In genomic region chr1:109208431-109208830, GRCh38 we compare ENCODE assay signal across 24 cellular contexts. TPM values are rescaled to one million over a fixed set of nuclear protein-coding genes. Genes with fewer than 3 reads are reported as not detected.
DNase-seq lines count a peak whose midpoint lies in the region; FAIRE-seq and TF ChIP-seq lines count a peak whose summit lies in the region.
"Had no signal": no experiment of that assay in that cellular context is flagged by ENCODE, and none has a peak within 500 bp of the region (broad histone marks: within the 10 kb centered on the region; RNA-seq: fewer than 3 reads in every experiment).

No MANE protein-coding gene starts in this region.

- no CpG with 5 or more reads among the region's 6 CpGs for WGBS in mesendoderm (ENCODE audit: extremely low coverage, insufficient coverage, low lambda C conversion rate)

- no peaks in the 10 kb centered on the region for H3K79me2 ChIP-seq in mesendoderm (ENCODE audit: control insufficient read depth, insufficient read depth, low read length)

- no peak overlapping the region for H4K5ac ChIP-seq in mesendoderm (ENCODE audit: low read length)

- POLR2A ChIA-PET in A673 (lab: Charles Lee; ENCODE audit: low non-redundant PET): no interaction called here
- POLR2A ChIA-PET in HEK293 (lab: Yijun Ruan, JAX): interaction anchor here (0.7 kb wide), 1 partner anchor 10 kb away, joined by 3 read pairs; no protein-coding TSS in a partner anchor

- no peaks in the 10 kb centered on the region for H3K9me3 ChIP-seq in A673 (ENCODE audit: low read depth, low read length, poor library complexity, severe bottlenecking)
- no peaks in the 10 kb centered on the region for H3K9me3 ChIP-seq in HEK293 (ENCODE audit: control insufficient read depth, insufficient read depth, low read depth, low read length)
- H3K9me3 ChIP-seq: lower lobe of right lung had no signal

- no TSS peak for BruUV-seq in A673 (replicated peaks; lab: Mats Ljungman, UMichigan)

- no peak overlapping the region for H2AK5ac ChIP-seq in mesendoderm (ENCODE audit: low read length)

- peak overlapping the region; percentile 10 for H3K56ac ChIP-seq in mesendoderm (ENCODE audit: low read length)

- H3K27me3 ChIP-seq in A673 (replicated peaks; ENCODE audit: insufficient read depth, low read depth, low read length, poor library complexity): no peaks in the 10 kb centered on the region
- H3K27me3 ChIP-seq in bronchial epithelial cell (ENCODE audit: control insufficient read depth, insufficient read depth, low read length): no peaks in the 10 kb centered on the region
- no peaks in the 10 kb centered on the region for H3K27me3 ChIP-seq in mesendoderm (ENCODE audit: insufficient read depth, low read length, poor library complexity)

- H3K23ac ChIP-seq in mesendoderm (ENCODE audit: low read length): no peak overlapping the region

- H3K27ac ChIP-seq in A673 (ENCODE audit: low read depth, low read length, poor library complexity, severe bottlenecking) (no peak overlapping the region), HEK293 (ENCODE audit: extremely low read depth, low read depth, low read length) (no peak overlapping the region), mesendoderm (ENCODE audit: low read depth, low read length) (no peak overlapping the region)
- H3K27ac ChIP-seq: GM23248, lower lobe of right lung had no signal

- H3K4ac ChIP-seq in mesendoderm (ENCODE audit: low read depth, low read length): no peak overlapping the region

- TF ChIP-seq CTCF in A673 (conservative IDR thresholded peaks at IDR 0.05; ENCODE audit: low read depth, low read length): no peak
- no peak for TF ChIP-seq CTCF in HEK293 (tag by site-specific recombination; IDR thresholded peaks at IDR 0.05)
- TF ChIP-seq CTCF in bronchial epithelial cell (IDR thresholded peaks at IDR 0.05; ENCODE audit: insufficient read depth, low read length, severe bottlenecking): no peak

- DNase-seq in A673 (ENCODE audit: low spot score) (no peak), bronchial epithelial cell (ENCODE audit: low read depth) (peak; percentile 30), mesendoderm (no peak), AG08395 (ENCODE audit: low spot score) (no peak), NCI-H2196 treated with DMSO at 0.1 percent for 48 hours (lab: John Stamatoyannopoulos, UW; ENCODE audit: unreplicated experiment) (no peak)
- DNase-seq in stimulated activated naive CD4-positive, alpha-beta T cell (lab: John Stamatoyannopoulos, UW): no peak
- DNase-seq: activated CD4-positive, CD25-positive, alpha-beta regulatory T cell treated with anti-CD3 and anti-CD28 coated beads, Interleukin-2, amount 50 U/mL, for 72 hours; activated naive CD4-positive, alpha-beta T cell treated with anti-CD3 and anti-CD28 coated beads, Interleukin-2, amount 50 U/mL, for 16 hours; activated T-cell treated with anti-CD3 and anti-CD28 coated beads, Interleukin-2, amount 50 U/mL, for 48 hours; aorta; CD8-positive, alpha-beta T cell; DMS153; KG1; lower lobe of right lung; MV-4-11; NCI-H187; NCI-H510A; occipital lobe; right cardiac atrium; RPMI8226; stimulated activated CD4-positive, alpha-beta T cell treated with anti-CD3 and anti-CD28 coated beads, Interleukin-15, amount 100 ng/mL, for 24 hours had no signal

- H3K79me1 ChIP-seq in mesendoderm (ENCODE audit: low read length): no peaks in the 10 kb centered on the region

- no peak overlapping the region for H3K9ac ChIP-seq in mesendoderm (ENCODE audit: low read length)
- H3K9ac ChIP-seq: GM23248 had no signal

- no peak overlapping the region for H2BK120ac ChIP-seq in mesendoderm (ENCODE audit: low read depth, low read length)

- H3K4me3 ChIP-seq in A673 (ENCODE audit: low read depth, low read length, poor library complexity, severe bottlenecking): peak overlapping the region; percentile 19
- H3K4me3 ChIP-seq in HEK293 (ENCODE audit: low read depth, low read length): no peak overlapping the region
- no peak overlapping the region for H3K4me3 ChIP-seq in bronchial epithelial cell (ENCODE audit: low read depth, low read length)
- no peak overlapping the region for H3K4me3 ChIP-seq in mesendoderm (ENCODE audit: low read length)
- H3K4me3 ChIP-seq: GM12878, GM23248, lower lobe of right lung had no signal

- no peak overlapping the region for H3K18ac ChIP-seq in mesendoderm (ENCODE audit: low read length)

- H4K8ac ChIP-seq in mesendoderm (ENCODE audit: low read depth, low read length): no peak overlapping the region

- intact Hi-C loops in A673 (cut with micrococcal nuclease; ENCODE audit: unreplicated experiment): no loop called here

- FAIRE-seq in bronchial epithelial cell (lab: Jason Lieb, UNC): no peak
- FAIRE-seq: GM12878 had no signal

- no peak overlapping the region for H2BK15ac ChIP-seq in mesendoderm (replicated peaks; ENCODE audit: low read depth)

- H3K4me2 ChIP-seq in mesendoderm (ENCODE audit: low read length): no peak overlapping the region

- H2BK5ac ChIP-seq in mesendoderm (ENCODE audit: low read length): no peak overlapping the region

- CTCF ChIA-PET in A673 (lab: Charles Lee): no interaction called here
- CTCF ChIA-PET in HEK293 (lab: Yijun Ruan, JAX): interaction anchor here (0.7 to 1.7 kb wide), 2 partner anchors 23 to 56 kb away, joined by 3 to 5 read pairs; no protein-coding TSS in a partner anchor

- H3K36me3 ChIP-seq in A673 (ENCODE audit: insufficient read depth, low read length, poor library complexity, severe bottlenecking) (no peaks in the 10 kb centered on the region), HEK293 (ENCODE audit: control insufficient read depth in 2 of 2, insufficient read depth in 1 of 2, low read length in 2 of 2) (no peaks in the 10 kb centered on the region), bronchial epithelial cell (ENCODE audit: control insufficient read depth, insufficient read depth, low read length) (no peaks in the 10 kb centered on the region), mesendoderm (ENCODE audit: control insufficient read depth, insufficient read depth, low read length) (no peaks in the 10 kb centered on the region)
- H3K36me3 ChIP-seq: lower lobe of right lung had no signal

- H3K4me1 ChIP-seq in A673 (ENCODE audit: insufficient read depth, low read length, poor library complexity, severe bottlenecking) (peaks cover 15% of the 10 kb centered on the region), HEK293 (ENCODE audit: control insufficient read depth, insufficient read depth, low read length) (no peaks in the 10 kb centered on the region), mesendoderm (ENCODE audit: control insufficient read depth, low read depth, low read length) (no peaks in the 10 kb centered on the region)
- H3K4me1 ChIP-seq: lower lobe of right lung had no signal

TF ChIP-seq in HEK293, 187 proteins besides CTCF, POLR2A, EP300 and RAD21:
- no peak for TF ChIP-seq ZNF837 (tag by site-specific recombination; IDR thresholded peaks at IDR 0.05)
- peak; percentile 21; the same call in 1 of the 2 replicates for TF ChIP-seq ZBTB20 (tag by site-specific recombination; IDR thresholded peaks at IDR 0.05)

RNA-seq across cellular contexts. Expression of gene SARS1, which starts 5.3 kb away (rescaled TPM):
- total RNA-seq in A673 (2021): 259 and 320 TPM in 2 replicates
- total RNA-seq in bronchial epithelial cell: 521 and 572 TPM in 2 replicates
- 108 TPM for polyA plus RNA-seq in mesendoderm (2013, experiment 1 of 2)
- 110 TPM for polyA plus RNA-seq in mesendoderm (2013, experiment 2 of 2)

RNA-seq across cellular contexts. Expression of gene CELSR2, which starts 40.9 kb away (rescaled TPM):
- total RNA-seq in A673 (2021) (30.2 and 32.6 TPM in 2 replicates), bronchial epithelial cell (9.2 and 30.6 TPM in 2 replicates)
- polyA plus RNA-seq in mesendoderm (2013, experiment 1 of 2): 2.9 TPM
- 2.9 TPM for polyA plus RNA-seq in mesendoderm (2013, experiment 2 of 2)
